In genomic region chr15:88908123-88908522, GRCh38 we compare ENCODE assay signal across 20 cellular contexts. TPM values are rescaled to one million over a fixed set of nuclear protein-coding genes. Genes with fewer than 3 reads are reported as not detected.
DNase-seq lines count a peak whose midpoint lies in the region; ATAC-seq and TF ChIP-seq lines count a peak whose summit lies in the region.
"Had no signal": no experiment of that assay in that cellular context is flagged by ENCODE, and none has a peak within 500 bp of the region (broad histone marks: within the 10 kb centered on the region; RNA-seq: fewer than 3 reads in every experiment).

No MANE protein-coding gene starts in this region.

- DNase-seq in AG04449 (ENCODE audit: low read depth, low spot score), result no peak
- DNase-seq in CD8-positive, alpha-beta T cell, result no peak
- no peak for DNase-seq in T-helper 17 cell
- no peak for DNase-seq in ovary
- DNase-seq in erythroblast (lab: John Stamatoyannopoulos, UW), result no peak
- no peak for DNase-seq in AG08395 (ENCODE audit: low spot score)
- DNase-seq in RKO (ENCODE audit: low spot score), result no peak
- DNase-seq: activated CD8-positive, alpha-beta T cell treated with anti-CD3 and anti-CD28 coated beads for 36 hours; activated naive CD4-positive, alpha-beta T cell treated with anti-CD3 and anti-CD28 coated beads, Interleukin-2, amount 10 ng/mL, durations not matched to agents 7 days and 5 days; activated T-cell treated with anti-CD3 and anti-CD28 coated beads, Interleukin-2, amount 50 U/mL, for 4 hours; NCI-H1436; NCI-H524 treated with DMSO at 0.1 percent for 48 hours; SHP77 treated with DMSO at 0.1 percent for 48 hours; substantia nigra; T-helper 1 cell had no signal

- H3K27me3 Mint-ChIP-seq in CD8-positive, alpha-beta T cell (ENCODE audit: low read depth), result no peaks in the 10 kb centered on the region
- no peaks in the 10 kb centered on the region for H3K27me3 Mint-ChIP-seq in T-helper 17 cell
- H3K27me3 Mint-ChIP-seq: activated CD8-positive, alpha-beta T cell treated with anti-CD3 and anti-CD28 coated beads for 36 hours had no signal

- TF ChIP-seq CTCF in AG04449 (IDR thresholded peaks at IDR 0.05; ENCODE audit: insufficient read depth, low read length, missing control alignments) (no peak), ovary (IDR thresholded peaks at IDR 0.05) (no peak)
- TF ChIP-seq CTCF in CD8-positive, alpha-beta T cell (IDR thresholded peaks at IDR 0.05), result no peak

- TF ChIP-seq POLR2A in ovary (IDR thresholded peaks at IDR 0.05), result no peak
- TF ChIP-seq POLR2A in erythroblast (IDR thresholded peaks at IDR 0.05; ENCODE audit: low read length), result no peak

- no peaks in the 10 kb centered on the region for H3K27me3 ChIP-seq in CD8-positive, alpha-beta T cell (ENCODE audit: insufficient read depth, low read length)
- no peaks in the 10 kb centered on the region for H3K27me3 ChIP-seq in ovary

- H3K4me3 ChIP-seq in AG04449 (ENCODE audit: low read depth, low read length) (peak overlapping the region; percentile 20; the same call in 1 of the 2 replicates), ovary (no peak overlapping the region)
- no peak overlapping the region for H3K4me3 ChIP-seq in CD8-positive, alpha-beta T cell (ENCODE audit: low read depth, low read length)
- H3K4me3 ChIP-seq: lung, smooth muscle cell had no signal

- H3K4me1 Mint-ChIP-seq in CD8-positive, alpha-beta T cell (ENCODE audit: low read depth), result peaks cover 48% of the 10 kb centered on the region
- H3K4me1 Mint-ChIP-seq in T-helper 17 cell, result peaks cover 42% of the 10 kb centered on the region

- H3K27ac ChIP-seq in CD8-positive, alpha-beta T cell (ENCODE audit: low read depth, low read length), result no peak overlapping the region
- H3K27ac ChIP-seq in ovary, result peak overlapping the region; percentile 20 to 38
- H3K27ac ChIP-seq: VCaP had no signal

- intact Hi-C loops in CD8-positive, alpha-beta T cell (cut with DNase I, micrococcal nuclease), result no loop called here
- intact Hi-C loops in ovary (cut with DNase I), result loop anchor here (5.0 to 10.0 kb wide), 5 partner anchors 107 to 423 kb away; no protein-coding TSS in a partner anchor

- WGBS in ovary, 3 donors, result 89 to 94% (median 92%) methylated on average over 12 of the region's 12 CpGs

- peaks cover 22% of the 10 kb centered on the region for H3K36me3 Mint-ChIP-seq in CD8-positive, alpha-beta T cell
- no peaks in the 10 kb centered on the region for H3K36me3 Mint-ChIP-seq in T-helper 17 cell (ENCODE audit: low read depth)

- H3K36me3 ChIP-seq in CD8-positive, alpha-beta T cell (ENCODE audit: insufficient read depth, low read length), result no peaks in the 10 kb centered on the region
- H3K36me3 ChIP-seq in ovary, result no peaks in the 10 kb centered on the region

- no peak for ATAC-seq in CD8-positive, alpha-beta T cell
- no peak for ATAC-seq in T-helper 17 cell
- no peak for ATAC-seq in GM21619 (IDR thresholded peaks at IDR 0.05; ENCODE audit: unreplicated experiment)
- ATAC-seq: activated CD8-positive, alpha-beta T cell treated with anti-CD3 and anti-CD28 coated beads for 36 hours; activated T-cell treated with anti-CD3 and anti-CD28 coated beads, Interleukin-2, amount 50 U/mL, for 4 hours; HCT116 had no signal

- peaks cover 35% of the 10 kb centered on the region for H3K4me1 ChIP-seq in CD8-positive, alpha-beta T cell (ENCODE audit: insufficient read depth, low read length)
- H3K4me1 ChIP-seq in ovary (ENCODE audit: insufficient read depth), result peaks cover 10% of the 10 kb centered on the region

- no peaks in the 10 kb centered on the region for H3K9me3 ChIP-seq in CD8-positive, alpha-beta T cell (ENCODE audit: low read length)
- H3K9me3 ChIP-seq in T-helper 17 cell (ENCODE audit: control insufficient read depth, low read length, poor library complexity, severe bottlenecking), result no peaks in the 10 kb centered on the region
- no peaks in the 10 kb centered on the region for H3K9me3 ChIP-seq in ovary

- H3K27ac Mint-ChIP-seq in CD8-positive, alpha-beta T cell, result peak overlapping the region; percentile 82
- peak overlapping the region; percentile 100 for H3K27ac Mint-ChIP-seq in T-helper 17 cell
- H3K27ac Mint-ChIP-seq: activated CD8-positive, alpha-beta T cell treated with anti-CD3 and anti-CD28 coated beads for 36 hours; activated naive CD4-positive, alpha-beta T cell treated with anti-CD3 and anti-CD28 coated beads, Interleukin-2, amount 10 ng/mL, durations not matched to agents 7 days and 5 days had no signal

- no peak overlapping the region for H3K4me3 Mint-ChIP-seq in CD8-positive, alpha-beta T cell
- H3K4me3 Mint-ChIP-seq in T-helper 17 cell, result no peak overlapping the region
- H3K4me3 Mint-ChIP-seq: activated CD8-positive, alpha-beta T cell treated with anti-CD3 and anti-CD28 coated beads for 36 hours; activated naive CD4-positive, alpha-beta T cell treated with anti-CD3 and anti-CD28 coated beads, Interleukin-2, amount 10 ng/mL, durations not matched to agents 7 days and 5 days; activated T-cell treated with anti-CD3 and anti-CD28 coated beads, Interleukin-2, amount 50 U/mL, for 4 hours had no signal

- H3K9me3 Mint-ChIP-seq in CD8-positive, alpha-beta T cell, result no peaks in the 10 kb centered on the region
- H3K9me3 Mint-ChIP-seq: activated CD8-positive, alpha-beta T cell treated with anti-CD3 and anti-CD28 coated beads for 36 hours; activated naive CD4-positive, alpha-beta T cell treated with anti-CD3 and anti-CD28 coated beads, Interleukin-2, amount 10 ng/mL, durations not matched to agents 7 days and 5 days; activated T-cell treated with anti-CD3 and anti-CD28 coated beads, Interleukin-2, amount 50 U/mL, for 4 hours had no signal

- TF ChIP-seq EP300 in ovary (IDR thresholded peaks at IDR 0.05), result no peak

- POLR2A ChIA-PET in AG04449 (lab: Yijun Ruan, JAX), result no interaction called here
- POLR2A ChIA-PET in CD8-positive, alpha-beta T cell (lab: Charles Lee), result interaction anchor here (0.6 kb wide), 1 partner anchor 8 kb away, joined by 4 read pairs; no protein-coding TSS in a partner anchor

- CTCF ChIA-PET in AG04449 (lab: Yijun Ruan, JAX), result interaction anchor here (0.9 to 11.4 kb wide), 9 partner anchors 8 to 269 kb away, joined by 3 to 148 read pairs (median 5); no protein-coding TSS in a partner anchor
- CTCF ChIA-PET in CD8-positive, alpha-beta T cell (lab: Charles Lee), result interaction anchor here (0.9 to 1.8 kb wide), 4 partner anchors 27 to 269 kb away, joined by 3 to 5 read pairs (median 4); no protein-coding TSS in a partner anchor

RNA-seq across cellular contexts. Expression of gene MFGE8, which starts 5.1 kb away (rescaled TPM):
- total RNA-seq in CD8-positive, alpha-beta T cell, result 10 to 100 TPM; 62.9 to 70.0 TPM
- 10 to 100 TPM; 69.1 to 77.8 TPM for total RNA-seq in T-helper 17 cell
- 100 to 1,000 TPM; 196 to 383 (median 231) TPM for total RNA-seq in ovary
- polyA plus RNA-seq in ovary, result 100 to 1,000 TPM; 193 to 205 TPM

RNA-seq across cellular contexts. Expression of gene HAPLN3, which starts 12.8 kb away (rescaled TPM):
- total RNA-seq in CD8-positive, alpha-beta T cell, result 10 to 100 TPM; 70.2 to 71.3 TPM
- total RNA-seq in T-helper 17 cell (100 to 1,000 TPM; 103 to 105 TPM), ovary (10 to 100 TPM in 1 of 7 donors, 1 to 10 TPM in 6; 3.3 to 10.0 (median 4.0) TPM)
- 1 to 10 TPM; 2.7 to 3.4 TPM for polyA plus RNA-seq in ovary

Comparison
In these comparisons a context has a peak if more than half of its experiments do, and no peak if none do; other contexts are left out.
1. RNA of gene HAPLN3, which starts 12.8 kb away (total RNA-seq): 103 to 105 TPM in T-helper 17 cell and 70.2 to 71.3 TPM in CD8-positive, alpha-beta T cell; 3.3 to 10.0 TPM in ovary; every median in the first group is over 4 times any median in the second.
2. intact Hi-C loops: an anchor here in ovary (5.0 to 10.0 kb wide); none called in CD8-positive, alpha-beta T cell.